In the genomic region with DNA sequence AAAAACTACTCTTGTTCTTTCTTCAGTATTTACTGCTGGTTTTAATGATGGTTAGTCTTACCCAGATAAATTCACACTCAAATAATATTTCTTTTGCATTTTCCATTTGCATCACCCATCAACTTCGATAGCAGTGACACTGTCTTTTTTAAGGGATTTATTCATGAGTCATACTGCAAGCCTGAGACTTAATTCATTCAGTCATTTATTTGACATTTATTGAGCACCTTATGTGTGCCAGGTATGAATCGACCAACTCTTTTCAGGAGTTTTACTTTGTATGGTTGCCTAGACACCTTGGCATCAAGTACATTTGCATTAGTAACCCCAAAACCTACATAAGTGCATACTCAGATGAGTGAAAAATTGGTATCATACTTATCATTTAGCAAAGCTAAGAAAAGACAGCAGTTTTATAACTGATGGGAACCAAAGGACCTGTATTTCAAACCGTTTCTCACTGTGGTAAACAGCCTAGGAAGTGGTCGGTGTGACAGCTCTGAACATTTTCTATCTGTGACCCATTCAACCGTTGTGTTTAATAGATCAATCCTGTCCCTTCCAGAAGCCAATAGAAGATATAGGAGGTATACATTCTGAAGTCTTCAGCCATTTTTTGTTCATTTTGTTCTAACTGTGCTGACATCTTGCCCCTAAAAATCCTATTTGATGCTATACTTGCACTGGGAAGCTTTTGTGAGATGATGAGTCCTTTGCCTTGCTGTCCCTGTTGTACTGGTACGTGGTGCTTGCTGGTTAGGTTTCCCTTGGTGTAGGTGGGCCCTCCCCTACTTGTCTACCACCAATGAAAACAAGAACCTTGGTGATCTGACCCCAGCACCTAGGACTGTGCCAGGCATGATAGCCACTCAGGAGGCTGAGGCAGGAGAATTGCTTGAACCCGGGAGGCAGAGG, we compare ENCODE assay signal across 1 cellular context.
A peak's percentile ranks its signal among the peaks of the same experiment; 100 is the strongest.
TF ChIP-seq lines count a peak whose summit lies in the region.

No MANE protein-coding gene starts in this region.

TF ChIP-seq in A549, 52 proteins besides CTCF, POLR2A, EP300 and RAD21:
- TF ChIP-seq FOSL2 (IDR thresholded peaks at IDR 0.05) (no peak), FOSL2 (CRISPR knock-in tag; IDR thresholded peaks at IDR 0.05) (peak; percentile 30; the same call in 1 of the 2 replicates), MYC (IDR thresholded peaks at IDR 0.05; ENCODE audit: borderline replicate concordance, low read length) (no peak)
